ENCODE assay signal across 19 cellular contexts in genomic region chr4:152072886-152073285, GRCh38.
"Had no signal": no experiment of that assay in that cellular context is flagged by ENCODE, and none has a peak within 500 bp of the region (broad histone marks: within the 10 kb centered on the region; RNA-seq: fewer than 3 reads in every experiment).

No MANE protein-coding gene starts in this region.

- H3K4me1 ChIP-seq: breast epithelium, right lobe of liver had no signal

- H3K4me3 ChIP-seq: breast epithelium, lung, right lobe of liver, smooth muscle cell, upper lobe of right lung had no signal

- H3K4me2 ChIP-seq: smooth muscle cell had no signal

- H3K4me3 Mint-ChIP-seq: activated T-helper 17 cell treated with anti-CD3 and anti-CD28 coated beads, Interleukin-2, amount 50 U/mL, for 72 hours had no signal

- H3K36me3 Mint-ChIP-seq: naive B cell had no signal

- H3K27me3 ChIP-seq: breast epithelium, right lobe of liver, upper lobe of right lung had no signal

- H3K9me3 ChIP-seq: breast epithelium, right lobe of liver, upper lobe of right lung had no signal

- H3K27ac Mint-ChIP-seq: activated T-helper 17 cell treated with anti-CD3 and anti-CD28 coated beads, Interleukin-2, amount 50 U/mL, for 72 hours; naive B cell had no signal

- DNase-seq: activated CD4-positive, alpha-beta T cell treated with anti-CD3 and anti-CD28 coated beads, Interleukin-2, amount 50 U/mL, for 4 hours; activated CD4-positive, CD25-positive, alpha-beta regulatory T cell treated with anti-CD3 and anti-CD28 coated beads, Interleukin-2, amount 50 U/mL, for 72 hours; activated naive CD4-positive, alpha-beta T cell treated with Interleukin-2 at 50 U/mL for 16 hours; activated T-cell treated with anti-CD3 and anti-CD28 coated beads for 4 hours; anterior cingulate cortex; cerebellar nuclear complex; effector CD8-positive, alpha-beta T cell; foreskin fibroblast; naive B cell; nucleus accumbens; right lobe of liver; stimulated activated naive CD8-positive, alpha-beta T cell treated with anti-CD3 and anti-CD28 coated beads, Interleukin-15, Interleukin-2, amounts not matched to agents 100 U/mL and 50 U/mL, for 24 hours; T-helper 1 cell; T1000; upper lobe of right lung had no signal

- H3K27ac ChIP-seq: breast epithelium, right lobe of liver, upper lobe of right lung had no signal

- H3K36me3 ChIP-seq: breast epithelium, right lobe of liver, upper lobe of right lung had no signal

- H3K27me3 Mint-ChIP-seq: activated T-helper 17 cell treated with anti-CD3 and anti-CD28 coated beads, Interleukin-2, amount 50 U/mL, for 72 hours; naive B cell had no signal
